ENCODE assay signal across 22 cellular contexts in genomic region chr14:33836895-33837577, GRCh38.
"Had no signal": no experiment of that assay in that cellular context is flagged by ENCODE, and none has a peak within 500 bp of the region (broad histone marks: within the 10 kb centered on the region; RNA-seq: fewer than 3 reads in every experiment).

No MANE protein-coding gene starts in this region.

- H3K27ac ChIP-seq: ascending aorta, gastroesophageal sphincter, heart left ventricle, lower lobe of right lung, spleen, thyroid gland had no signal

- H3K4me3 ChIP-seq: ascending aorta, gastroesophageal sphincter, heart left ventricle, lower lobe of right lung, spleen, thyroid gland had no signal

- H3K4me3 Mint-ChIP-seq: activated B cell treated with CpG ODN at 0.5 μM for 24 hours; activated CD8-positive, alpha-beta T cell treated with anti-CD3 and anti-CD28 coated beads for 36 hours; activated T-cell treated with anti-CD3 and anti-CD28 coated beads, Interleukin-2, amount 50 U/mL, for 4 hours; natural killer cell; stimulated activated memory B cell treated with anti-CD40 and anti-IgM and Interleukin-4, amounts not matched to agents 10 μg/mL and 1 μg/mL and 100 μg/mL, for 72 hours had no signal

- H3K4me1 Mint-ChIP-seq: activated B cell treated with CpG ODN at 0.5 μM for 24 hours; natural killer cell; stimulated activated memory B cell treated with anti-CD40 and anti-IgM and Interleukin-4, amounts not matched to agents 10 μg/mL and 1 μg/mL and 100 μg/mL, for 72 hours had no signal

- ATAC-seq: activated CD8-positive, alpha-beta T cell treated with anti-CD3 and anti-CD28 coated beads for 36 hours; activated T-cell treated with anti-CD3 and anti-CD28 coated beads, Interleukin-2, amount 50 U/mL, for 4 hours; esophagus mucosa; gastroesophageal sphincter; lower lobe of right lung; stimulated activated memory B cell treated with anti-CD40 and anti-IgM and Interleukin-4, amounts not matched to agents 10 μg/mL and 1 μg/mL and 100 μg/mL, for 72 hours had no signal

- H3K27me3 Mint-ChIP-seq: activated B cell treated with CpG ODN at 0.5 μM for 24 hours; activated CD8-positive, alpha-beta T cell treated with anti-CD3 and anti-CD28 coated beads for 36 hours; stimulated activated memory B cell treated with anti-CD40 and anti-IgM and Interleukin-4, amounts not matched to agents 10 μg/mL and 1 μg/mL and 100 μg/mL, for 72 hours had no signal

- H3K36me3 Mint-ChIP-seq: natural killer cell; stimulated activated memory B cell treated with anti-CD40 and anti-IgM and Interleukin-4, amounts not matched to agents 10 μg/mL and 1 μg/mL and 100 μg/mL, for 72 hours had no signal

- H3K27me3 ChIP-seq: ascending aorta, gastroesophageal sphincter, heart left ventricle, spleen, thyroid gland had no signal

- H3K36me3 ChIP-seq: ascending aorta, gastroesophageal sphincter, heart left ventricle, lower lobe of right lung, spleen, thyroid gland had no signal

- DNase-seq: activated B cell treated with CpG ODN at 0.5 μM for 24 hours; activated CD4-positive, alpha-beta T cell treated with anti-CD3 and anti-CD28 coated beads for 4 hours; activated CD8-positive, alpha-beta T cell treated with anti-CD3 and anti-CD28 coated beads for 36 hours; activated effector memory CD4-positive, alpha-beta T cell treated with anti-CD3 and anti-CD28 coated beads, Interleukin-2, amount 50 U/mL, for 16 hours; activated naive CD4-positive, alpha-beta T cell treated with anti-CD3 and anti-CD28 coated beads, Interleukin-2, amount 50 U/mL, for 16 hours; activated T-cell treated with anti-CD3 and anti-CD28 coated beads, Interleukin-2, amount 50 U/mL, for 4 hours; cerebellar nuclear complex; effector CD8-positive, alpha-beta T cell; heart left ventricle; lower lobe of right lung; natural killer cell; occipital lobe; retina; spleen; stimulated activated CD4-positive, alpha-beta T cell treated with anti-CD3 and anti-CD28 coated beads, Interleukin-4, amount 100 ng/mL, for 4 hours had no signal

- H3K9me3 ChIP-seq: ascending aorta, gastroesophageal sphincter, heart left ventricle, lower lobe of right lung, spleen, thyroid gland had no signal

- H3K9me3 Mint-ChIP-seq: activated B cell treated with CpG ODN at 0.5 μM for 24 hours; activated CD8-positive, alpha-beta T cell treated with anti-CD3 and anti-CD28 coated beads for 36 hours; activated T-cell treated with anti-CD3 and anti-CD28 coated beads, Interleukin-2, amount 50 U/mL, for 4 hours had no signal

- H3K27ac Mint-ChIP-seq: activated B cell treated with CpG ODN at 0.5 μM for 24 hours; activated CD8-positive, alpha-beta T cell treated with anti-CD3 and anti-CD28 coated beads for 36 hours; natural killer cell; stimulated activated memory B cell treated with anti-CD40 and anti-IgM and Interleukin-4, amounts not matched to agents 10 μg/mL and 1 μg/mL and 100 μg/mL, for 72 hours had no signal

- H3K4me1 ChIP-seq: lower lobe of right lung, thyroid gland had no signal

- FAIRE-seq: bronchial epithelial cell, urothelium cell line had no signal
